Comparison of ENCODE assay signal across 26 cellular contexts in the genomic region with DNA sequence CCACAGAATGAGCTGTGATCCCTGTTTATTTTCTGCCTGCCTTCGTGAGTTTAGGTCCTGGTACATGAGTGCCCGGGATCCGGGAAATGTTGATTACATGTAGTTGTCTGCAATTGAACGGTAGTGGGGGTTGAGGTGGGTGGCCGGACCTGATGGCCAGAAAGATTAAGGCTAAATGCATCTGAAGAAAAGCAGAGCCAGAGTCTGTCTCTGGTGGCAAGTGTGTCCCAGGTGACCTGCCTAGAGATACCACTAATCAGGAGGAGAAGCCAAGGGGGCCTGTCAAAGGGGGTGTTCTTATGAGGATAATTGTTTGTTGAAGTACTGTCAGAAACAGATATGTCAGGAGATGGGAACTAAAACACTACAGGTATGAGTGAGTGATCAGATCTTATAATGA.
"Had no signal": no experiment of that assay in that cellular context is flagged by ENCODE, and none has a peak within 500 bp of the region (broad histone marks: within the 10 kb centered on the region; RNA-seq: fewer than 3 reads in every experiment).

No MANE protein-coding gene starts in this region.

- H3K9me3 ChIP-seq: ovary, psoas muscle, tibial artery had no signal

- H3K4me1 ChIP-seq: esophagus muscularis mucosa, foreskin keratinocyte, heart right ventricle, lower lobe of right lung, psoas muscle, sigmoid colon, stomach, tibial artery had no signal

- H3K4me3 ChIP-seq: dorsolateral prefrontal cortex, esophagus muscularis mucosa, heart right ventricle, lower lobe of right lung, ovary, psoas muscle, sigmoid colon, stomach, tibial artery had no signal

- FAIRE-seq: colon, endothelial cell of umbilical vein, keratinocyte had no signal

- H3K27ac ChIP-seq: dorsolateral prefrontal cortex, esophagus muscularis mucosa, foreskin keratinocyte, heart right ventricle, lower lobe of right lung, ovary, psoas muscle, sigmoid colon, stomach, tibial artery had no signal

- H3K36me3 ChIP-seq: esophagus muscularis mucosa, heart right ventricle, lower lobe of right lung, ovary, sigmoid colon, stomach, tibial artery had no signal

- H3K27me3 ChIP-seq: dorsolateral prefrontal cortex, esophagus muscularis mucosa, foreskin keratinocyte, ovary, sigmoid colon, stomach, tibial artery had no signal

- ATAC-seq: foreskin keratinocyte; heart right ventricle; left ventricle myocardium superior; lower lobe of right lung; natural killer cell; psoas muscle; right cardiac atrium; stimulated activated effector memory CD8-positive, alpha-beta T cell treated with anti-CD3 and anti-CD28 coated beads, Interleukin-12 subunit alpha, Interleukin-12 subunit beta, amount 100 ng/mL, for 72 hours had no signal

- DNase-seq: dorsolateral prefrontal cortex; effector CD8-positive, alpha-beta T cell; foreskin keratinocyte; glutamatergic neuron; heart right ventricle; hypothalamus; immature natural killer cell; left ventricle myocardium superior; lower lobe of right lung; natural killer cell; occipital lobe; ovary; posterior cingulate gyrus; psoas muscle; right cardiac atrium; sigmoid colon; stimulated activated CD4-positive, alpha-beta T cell treated with anti-CD3 and anti-CD28 coated beads, Interleukin-2, amount 100 ng/mL, for 24 hours; stimulated activated CD4-positive, alpha-beta T cell treated with anti-CD3 and anti-CD28 coated beads, Interleukin-4, amount 100 ng/mL, for 24 hours; stimulated activated naive CD4-positive, alpha-beta T cell treated with Interleukin-2 at 50 U/mL for 16 hours; stomach; tibial artery had no signal
